ENCODE assay signal across 23 cellular contexts in genomic region chr1:32780628-32781267, GRCh38. TPM values are rescaled to one million over a fixed set of nuclear protein-coding genes. Genes with fewer than 3 reads are reported as not detected.
DNase-seq lines count a peak whose midpoint lies in the region; ATAC-seq, FAIRE-seq and TF ChIP-seq lines count a peak whose summit lies in the region.
"Had no signal": no experiment of that assay in that cellular context is flagged by ENCODE, and none has a peak within 500 bp of the region (broad histone marks: within the 10 kb centered on the region; RNA-seq: fewer than 3 reads in every experiment).

No MANE protein-coding gene starts in this region.

- H3K4me3 ChIP-seq in BLaER1 (no peak overlapping the region), choroid plexus epithelial cell (ENCODE audit: low read depth, low read length) (no peak overlapping the region)
- H3K4me3 ChIP-seq: body of pancreas, colonic mucosa, right atrium auricular region, vagina had no signal

- 0 out of 2 replicates have a peak overlapping the region, but pooled peaks have one; percentile 6 for H3K9ac ChIP-seq in BLaER1

- no peaks in the 10 kb centered on the region for H3K27me3 ChIP-seq in BLaER1
- H3K27me3 ChIP-seq: body of pancreas, colonic mucosa, right atrium auricular region, vagina had no signal

- no peak for ATAC-seq in GM18520 (IDR thresholded peaks at IDR 0.05; ENCODE audit: unreplicated experiment)
- ATAC-seq in Right ventricle myocardium superior (ENCODE audit: poor library complexity) = no peak
- ATAC-seq in HG03378 (IDR thresholded peaks at IDR 0.05; ENCODE audit: unreplicated experiment) = no peak
- ATAC-seq: activated CD4-positive, CD25-positive, alpha-beta regulatory T cell treated with anti-CD3 and anti-CD28 coated beads, Interleukin-2, amount 50 U/mL, for 24 hours; body of pancreas; left ventricle myocardium superior had no signal

- H3K27ac ChIP-seq in BLaER1 = no peak overlapping the region
- H3K27ac ChIP-seq: body of pancreas, colonic mucosa, right atrium auricular region, vagina had no signal

- no peak for FAIRE-seq in urothelium cell line (lab: Jason Lieb, UNC)
- FAIRE-seq: G401.6 had no signal

- H3K9me3 ChIP-seq in BLaER1 = no peaks in the 10 kb centered on the region
- H3K9me3 ChIP-seq: colonic mucosa, right atrium auricular region, vagina had no signal

- TF ChIP-seq CTCF in choroid plexus epithelial cell (conservative IDR thresholded peaks at IDR 0.05; ENCODE audit: low read depth, low read length) = no peak

- H4K20me1 ChIP-seq in BLaER1 = peaks cover 65% of the 10 kb centered on the region

- peaks cover 100% of the 10 kb centered on the region for H3K36me3 ChIP-seq in BLaER1

- DNase-seq in NCI-H2107 (lab: John Stamatoyannopoulos, UW) = peak; percentile 21
- peak; percentile 84 for DNase-seq in choroid plexus epithelial cell (ENCODE audit: low read depth)
- DNase-seq in mesenteric fat pad (ENCODE audit: low spot score) = peak; percentile 62
- no peak for DNase-seq in Right ventricle myocardium superior
- DNase-seq in urothelium cell line (ENCODE audit: low spot score) = no peak
- DNase-seq: activated naive CD4-positive, alpha-beta T cell treated with anti-CD3 and anti-CD28 coated beads, Interleukin-2, amount 50 U/mL, for 16 hours; activated T-cell treated with anti-CD3 and anti-CD28 coated beads, Interleukin-2, amount 50 U/mL, for 24 hours; body of pancreas; colonic mucosa; endodermal cell; GOT3; Karpas-422; left ventricle myocardium superior; NCI-H1092 treated with DMSO at 0.1 percent for 48 hours; NCI-H2081 treated with DMSO at 0.1 percent for 48 hours; stimulated activated CD4-positive, alpha-beta T cell treated with anti-CD3 and anti-CD28 coated beads, Interleukin-12 subunit alpha, Interleukin-12 subunit beta, amount 100 ng/mL, for 4 hours had no signal

- peaks cover 3% of the 10 kb centered on the region for H3K4me1 ChIP-seq in BLaER1
- H3K4me1 ChIP-seq: body of pancreas, colonic mucosa, right atrium auricular region had no signal

- no peak overlapping the region for H3K4me2 ChIP-seq in BLaER1

- intact Hi-C loops in Right ventricle myocardium superior (cut with DNase I) = no loop called here

RNA-seq across cellular contexts. Expression of gene YARS1, which starts 36.4 kb away (rescaled TPM):
- total RNA-seq in mesenteric fat pad = 125 TPM
- total RNA-seq in Right ventricle myocardium superior = 34.1 TPM

RNA-seq across cellular contexts. Expression of gene S100PBP, which starts 36.7 kb away (rescaled TPM):
- total RNA-seq in mesenteric fat pad (25.0 TPM), Right ventricle myocardium superior (12.7 TPM)

Comparison
In these comparisons a context has a peak if more than half of its experiments do, and no peak if none do; other contexts are left out.
1. DNase-seq: peak in NCI-H2107 (single experiment), choroid plexus epithelial cell (single experiment) and mesenteric fat pad (single experiment); none in Right ventricle myocardium superior (single experiment) and urothelium cell line (single experiment).